13 cellular contexts compared by ENCODE assay signal in genomic region chr18:13242797-13243196, GRCh38.
"Had no signal": no experiment of that assay in that cellular context is flagged by ENCODE, and none has a peak within 500 bp of the region (broad histone marks: within the 10 kb centered on the region; RNA-seq: fewer than 3 reads in every experiment).

No MANE protein-coding gene starts in this region.

- ATAC-seq: activated T-cell treated with anti-CD3 and anti-CD28 coated beads, Interleukin-2, amount 50 U/mL, for 4 hours; heart right ventricle; left colon; mucosa of descending colon; naive thymus-derived CD4-positive, alpha-beta T cell had no signal

- H3K27me3 ChIP-seq: heart right ventricle, transverse colon had no signal

- H3K27ac ChIP-seq: heart right ventricle, parathyroid adenoma, transverse colon had no signal

- H3K4me3 ChIP-seq: heart right ventricle, mucosa of descending colon, transverse colon had no signal

- H3K36me3 ChIP-seq: transverse colon had no signal

- H3K4me1 ChIP-seq: parathyroid adenoma, transverse colon had no signal

- DNase-seq: activated CD4-positive, alpha-beta T cell treated with anti-CD3 and anti-CD28 coated beads, Interleukin-2, amount 10 ng/mL, durations not matched to agents 7 days and 5 days; activated naive CD4-positive, alpha-beta T cell; activated T-cell treated with anti-CD3 and anti-CD28 coated beads, Interleukin-2, amount 50 U/mL, for 4 hours; aorta; cerebellar nuclear complex; heart right ventricle; mucosa of descending colon; naive thymus-derived CD4-positive, alpha-beta T cell; stimulated activated CD4-positive, alpha-beta T cell treated with anti-CD3 and anti-CD28 coated beads, Interleukin-4, amount 100 ng/mL, for 24 hours; stimulated activated naive CD4-positive, alpha-beta T cell; transverse colon had no signal

- H3K9me3 ChIP-seq: heart right ventricle, mucosa of descending colon, transverse colon had no signal
